Comparison of ENCODE assay signal across 27 cellular contexts in the genomic region with DNA sequence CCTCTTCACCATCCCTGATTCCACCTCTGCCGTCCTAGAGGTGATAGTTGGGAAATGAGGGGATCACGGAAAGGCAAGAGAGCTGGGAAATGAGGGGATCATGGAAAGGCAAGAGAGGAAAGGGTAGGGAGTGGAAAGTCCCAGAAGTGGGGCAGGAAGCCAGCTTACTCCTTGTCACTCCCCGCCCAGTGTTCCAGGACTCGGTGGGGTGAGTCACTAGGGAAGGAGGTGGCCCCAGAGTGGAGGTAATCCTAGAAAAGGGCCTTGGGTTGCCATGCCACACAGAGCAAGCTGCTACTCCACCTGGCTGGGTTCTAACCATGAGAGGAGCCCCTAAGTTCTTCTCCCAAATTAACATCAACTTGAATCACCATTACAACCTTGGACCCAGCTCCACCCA. TPM values are rescaled to one million over a fixed set of nuclear protein-coding genes. Genes with fewer than 3 reads are reported as not detected.
A peak's percentile ranks its signal among the peaks of the same experiment; 100 is the strongest.
DNase-seq lines count a peak whose midpoint lies in the region; ATAC-seq and TF ChIP-seq lines count a peak whose summit lies in the region.
"Had no signal": no experiment of that assay in that cellular context is flagged by ENCODE, and none has a peak within 500 bp of the region (broad histone marks: within the 10 kb centered on the region; RNA-seq: fewer than 3 reads in every experiment).

No MANE protein-coding gene starts in this region.

- intact Hi-C loops in HCT116 (cut with micrococcal nuclease) (no loop called here), sigmoid colon (cut with DNase I) (no loop called here)

- TF ChIP-seq RAD21 in HCT116 (IDR thresholded peaks at IDR 0.05; ENCODE audit: low read depth) = no peak

- no peaks in the 10 kb centered on the region for H3K9me3 ChIP-seq in HCT116 (ENCODE audit: control insufficient read depth in 1 of 2, insufficient read depth in 1 of 2, low read depth in 1 of 2, low read length in 2 of 2)
- no peaks in the 10 kb centered on the region for H3K9me3 ChIP-seq in RWPE2 (ENCODE audit: severe bottlenecking)
- H3K9me3 ChIP-seq in sigmoid colon = no peaks in the 10 kb centered on the region
- H3K9me3 ChIP-seq: heart right ventricle, prostate gland, thoracic aorta had no signal

- H4K20me1 ChIP-seq in HCT116 (ENCODE audit: insufficient read depth) = no peaks in the 10 kb centered on the region

- RAD21 ChIA-PET in HCT116 (lab: Charles Lee; ENCODE audit: low non-redundant PET in 1 of 2, low total read pairs in 2 of 2, uncharacterized antibody in 2 of 2, unreplicated experiment in 2 of 2) = no interaction called here

- H3K4me1 ChIP-seq in HCT116 (ENCODE audit: control insufficient read depth in 1 of 2, insufficient read depth in 2 of 2, low read length in 2 of 2) = peaks cover 0 to 11% of the 10 kb centered on the region in 2 experiments; a peak in 3 of 4 replicates
- H3K4me1 ChIP-seq in RWPE2 (ENCODE audit: insufficient read depth, poor library complexity, severe bottlenecking) = peaks cover 19% of the 10 kb centered on the region
- H3K4me1 ChIP-seq in sigmoid colon = no peaks in the 10 kb centered on the region
- H3K4me1 ChIP-seq: neural progenitor cell, prostate gland had no signal

- POLR2A ChIA-PET in HCT116 (lab: Charles Lee) = interaction anchor here (1.6 kb wide), 1 partner anchor 13 kb away, joined by 3 read pairs; no protein-coding TSS in a partner anchor

- H3K27me3 ChIP-seq in HCT116 (ENCODE audit: insufficient read depth, low read length) (no peaks in the 10 kb centered on the region), RWPE2 (ENCODE audit: insufficient read depth, poor library complexity, severe bottlenecking) (no peaks in the 10 kb centered on the region), sigmoid colon (peaks cover 0 to 7% (median 6%) of the 10 kb centered on the region in 3 donors)

- WGBS in sigmoid colon, 2 donors = 62 to 85% methylated on average over 4 of the region's 4 CpGs

- no peak overlapping the region for H3K4me3 ChIP-seq in HCT116 (replicated peaks in 1 of 2; ENCODE audit: low read depth in 1 of 2, low read length in 2 of 2)
- H3K4me3 ChIP-seq in RWPE2 (ENCODE audit: severe bottlenecking) = no peak overlapping the region
- no peak overlapping the region for H3K4me3 ChIP-seq in fibroblast of pulmonary artery (replicated peaks; ENCODE audit: low read depth, low read length)
- no peak overlapping the region for H3K4me3 ChIP-seq in sigmoid colon
- H3K4me3 ChIP-seq: heart right ventricle, K562, neural progenitor cell, prostate gland, thoracic aorta had no signal

- ATAC-seq in HCT116 (peak; percentile 58; the same call in 1 of the 2 replicates), RWPE2 (ENCODE audit: low read depth) (peak; percentile 34; the same call in 1 of the 3 replicates), HG03196 (IDR thresholded peaks at IDR 0.05; ENCODE audit: unreplicated experiment) (no peak)
- ATAC-seq: activated T-cell treated with anti-CD3 and anti-CD28 coated beads, Interleukin-2, amount 50 U/mL, for 4 hours; K562; stimulated activated naive CD8-positive, alpha-beta T cell treated with anti-CD3 and anti-CD28 coated beads, Interleukin-15, Interleukin-2, amounts not matched to agents 100 U/mL and 50 U/mL, for 24 hours had no signal

- TF ChIP-seq POLR2A in HCT116 (IDR thresholded peaks at IDR 0.05; ENCODE audit: borderline replicate concordance, extremely low read depth, insufficient read depth, insufficient read length) (no peak), sigmoid colon (IDR thresholded peaks at IDR 0.05) (no peak)

- no peaks in the 10 kb centered on the region for H3K36me3 ChIP-seq in HCT116 (ENCODE audit: control insufficient read depth in 1 of 2, insufficient read depth in 2 of 2, low read length in 2 of 2)
- H3K36me3 ChIP-seq in RWPE2 (ENCODE audit: low read depth) = no peaks in the 10 kb centered on the region
- H3K36me3 ChIP-seq in sigmoid colon = no peaks in the 10 kb centered on the region
- H3K36me3 ChIP-seq: heart right ventricle, neural progenitor cell, prostate gland, thoracic aorta, WERI-Rb-1 had no signal

- no peak for DNase-seq in HCT116 (ENCODE audit: low read depth, low spot score)
- DNase-seq in RWPE2 (ENCODE audit: low spot score) = no peak
- peak; percentile 22 for DNase-seq in fibroblast of pulmonary artery (ENCODE audit: low read depth)
- DNase-seq in sigmoid colon = peak; percentile 27
- no peak for DNase-seq in activated CD8-positive, alpha-beta memory T cell treated with anti-CD3 and anti-CD28 coated beads for 24 hours
- DNase-seq in H4 (ENCODE audit: low spot score) = no peak
- DNase-seq in anterior cingulate cortex (lab: John Stamatoyannopoulos, UW) = no peak
- DNase-seq: activated CD4-positive, alpha-beta T cell treated with anti-CD3 and anti-CD28 coated beads for 48 hours; activated gamma-delta T cell treated with Interleukin-2 at 50 U/mL for 16 hours; activated T-cell treated with anti-CD3 and anti-CD28 coated beads, Interleukin-2, amount 50 U/mL, for 4 hours; DMS153; H7; heart right ventricle; NCI-H146; NCI-H446 treated with DMSO at 0.1 percent for 48 hours; SHP77 treated with DMSO at 0.1 percent for 48 hours; stimulated activated CD4-positive, alpha-beta T cell treated with anti-CD3 and anti-CD28 coated beads, Interleukin-15, amount 100 ng/mL, for 24 hours; stimulated activated naive CD8-positive, alpha-beta T cell treated with anti-CD3 and anti-CD28 coated beads, Interleukin-15, Interleukin-2, amounts not matched to agents 100 U/mL and 50 U/mL, for 24 hours; SW 1271; T-helper 9 cell; WERI-Rb-1 had no signal

- H3K79me2 ChIP-seq in HCT116 (ENCODE audit: insufficient read depth, low read length) = no peaks in the 10 kb centered on the region

- CTCF ChIA-PET in HCT116 (lab: Charles Lee) = interaction anchor here (1.0 to 3.6 kb wide), 4 partner anchors 10 to 29 kb away, joined by 3 to 34 read pairs (median 4); no protein-coding TSS in a partner anchor

- peak overlapping the region; percentile 48 for H3K4me2 ChIP-seq in HCT116 (ENCODE audit: low read length)
- H3K4me2 ChIP-seq: neural progenitor cell had no signal

- no peak for TF ChIP-seq CTCF in HCT116 (IDR thresholded peaks at IDR 0.05 in 2 of 3, conservative IDR thresholded peaks at IDR 0.05 in 1 of 3; ENCODE audit: borderline replicate concordance in 1 of 3, insufficient read depth in 1 of 3, low read depth in 2 of 3, low read length in 2 of 3)
- no peak for TF ChIP-seq CTCF in RWPE2 (IDR thresholded peaks at IDR 0.05; ENCODE audit: poor library complexity, severe bottlenecking)
- no peak for TF ChIP-seq CTCF in fibroblast of pulmonary artery (IDR thresholded peaks at IDR 0.05; ENCODE audit: low read length, missing control alignments)
- no peak for TF ChIP-seq CTCF in sigmoid colon (IDR thresholded peaks at IDR 0.05)

- no peak overlapping the region for H2AFZ ChIP-seq in HCT116 (ENCODE audit: low read depth, low read length, poor library complexity, severe bottlenecking)
- H2AFZ ChIP-seq: neural progenitor cell had no signal

- H3K9me2 ChIP-seq in HCT116 (ENCODE audit: insufficient read depth) = no peaks in the 10 kb centered on the region

- no peak for TF ChIP-seq EP300 in sigmoid colon (IDR thresholded peaks at IDR 0.05)

- no peak overlapping the region for H3K27ac ChIP-seq in HCT116 (ENCODE audit: low read depth, low read length)
- H3K27ac ChIP-seq in RWPE2 (ENCODE audit: poor library complexity, severe bottlenecking) = no peak overlapping the region
- H3K27ac ChIP-seq in sigmoid colon = no peak overlapping the region
- H3K27ac ChIP-seq: heart right ventricle, neural progenitor cell, prostate gland, thoracic aorta, WERI-Rb-1 had no signal

- BruUV-seq in HCT116 (replicated peaks; lab: Mats Ljungman, UMichigan) = no TSS peak

- H3K9ac ChIP-seq in HCT116 (ENCODE audit: low read length) = no peak overlapping the region
- H3K9ac ChIP-seq: neural progenitor cell had no signal

TF ChIP-seq in HCT116, 20 proteins besides CTCF, POLR2A, EP300 and RAD21 (continues in another document):
- TF ChIP-seq POLR2AphosphoS5 (IDR thresholded peaks at IDR 0.05; ENCODE audit: low read depth, low read length) (no peak), SIN3A (IDR thresholded peaks at IDR 0.05; ENCODE audit: low read depth) (no peak), EGR1 (IDR thresholded peaks at IDR 0.05; ENCODE audit: low read depth) (no peak), EZH2phosphoT487 (IDR thresholded peaks at IDR 0.05; ENCODE audit: borderline replicate concordance) (no peak), FOSL1 (IDR thresholded peaks at IDR 0.05; ENCODE audit: low read depth) (no peak), TCF7L2 (IDR thresholded peaks at IDR 0.05; ENCODE audit: borderline replicate concordance, extremely low read depth, insufficient read depth, insufficient read length) (no peak), SRF (IDR thresholded peaks at IDR 0.05; ENCODE audit: low read depth) (no peak), YY1 (IDR thresholded peaks at IDR 0.05; ENCODE audit: extremely low read depth, insufficient replicate concordance, low read depth, low read length) (no peak), CBX3 (IDR thresholded peaks at IDR 0.05; ENCODE audit: low read depth) (no peak), EZH2 (IDR thresholded peaks at IDR 0.05) (no peak)
- TF ChIP-seq, protein P1, sequence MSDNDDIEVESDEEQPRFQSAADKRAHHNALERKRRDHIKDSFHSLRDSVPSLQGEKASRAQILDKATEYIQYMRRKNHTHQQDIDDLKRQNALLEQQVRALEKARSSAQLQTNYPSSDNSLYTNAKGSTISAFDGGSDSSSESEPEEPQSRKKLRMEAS (IDR thresholded peaks at IDR 0.05) = no peak

RNA-seq across cellular contexts. Expression of a gene that starts 14.8 kb away (rescaled TPM):
- total RNA-seq in HCT116 (2021; ENCODE audit: unreplicated experiment) (3.5 TPM), sigmoid colon (not detected)
- 4.4 and 4.8 TPM in 2 replicates for polyA plus RNA-seq in HCT116 (2012)
- under 1 TPM in 1 of 3 donors, not detected in 2; 0.17 TPM for polyA plus RNA-seq in sigmoid colon
- total RNA-seq in H4 (2014; rRNA removed; shearing (Covaris generic)) = not detected in 2 replicates
- total RNA-seq: activated T-cell treated with anti-CD3 and anti-CD28 coated beads, Interleukin-2, amount 50 U/mL, for 4 hours; B cell; H7; heart right ventricle; thoracic aorta had no signal
- polyA plus RNA-seq: K562 had no signal

RNA-seq across cellular contexts. Expression of a gene that starts 16.0 kb away (rescaled TPM):
- total RNA-seq in HCT116 (2021; ENCODE audit: unreplicated experiment) (3.8 TPM), sigmoid colon (not detected)
- polyA plus RNA-seq in HCT116 (2012) = 3.8 and 4.7 TPM in 2 replicates
- under 1 TPM in 1 of 3 donors, not detected in 2; 0.52 TPM for polyA plus RNA-seq in sigmoid colon
- not detected in 2 replicates for total RNA-seq in H4 (2014; rRNA removed; shearing (Covaris generic))
- total RNA-seq: H7, heart right ventricle, K562, thoracic aorta had no signal
- polyA plus RNA-seq: heart right ventricle, K562 had no signal

RNA-seq across cellular contexts. Expression of a gene that starts 20.4 kb away (rescaled TPM):
- 0.61 TPM for total RNA-seq in HCT116 (2021; ENCODE audit: unreplicated experiment)
- 0.10 and 0.12 TPM in 2 replicates for polyA plus RNA-seq in HCT116 (2012)
- total RNA-seq in sigmoid colon = not detected
- under 1 TPM in 1 of 3 donors, not detected in 2; 0.16 TPM for polyA plus RNA-seq in sigmoid colon
- 0.14 TPM in 1 of 2 replicates, not detected in the other for total RNA-seq in H4 (2014; rRNA removed; shearing (Covaris generic))
- total RNA-seq: B cell, thoracic aorta had no signal

RNA-seq across cellular contexts. Expression of a gene that starts 48.7 kb away (rescaled TPM):
- 87.6 TPM for total RNA-seq in HCT116 (2021; ENCODE audit: unreplicated experiment)
- 102 and 166 TPM in 2 replicates for polyA plus RNA-seq in HCT116 (2012)
- total RNA-seq in sigmoid colon = 100 to 1,000 TPM in 2 of 4 donors, 10 to 100 TPM in 2; 60.3 to 153 (median 84.5) TPM
- 10 to 100 TPM; 30.5 to 67.7 (median 34.2) TPM for polyA plus RNA-seq in sigmoid colon
- 4.4 and 4.6 TPM in 2 replicates for total RNA-seq in H4 (2014; rRNA removed; shearing (Covaris generic))

RNA-seq across cellular contexts. Expression of a gene that starts 59.2 kb away (rescaled TPM):
- 35.9 TPM for total RNA-seq in HCT116 (2021; ENCODE audit: unreplicated experiment)
- polyA plus RNA-seq in HCT116 (2012) = 44.1 and 53.0 TPM in 2 replicates
- total RNA-seq in sigmoid colon = 10 to 100 TPM; 20.4 to 29.6 (median 27.3) TPM
- 10 to 100 TPM; 37.7 to 57.1 (median 54.9) TPM for polyA plus RNA-seq in sigmoid colon
- 0.64 TPM in 2 replicates for total RNA-seq in H4 (2014; rRNA removed; shearing (Covaris generic))

Comparison
In these comparisons a context has a peak if more than half of its experiments do, and no peak if none do; other contexts are left out.
1. DNase-seq: peak in fibroblast of pulmonary artery (single experiment) and sigmoid colon (single experiment); none in HCT116 (single experiment), RWPE2 (single experiment), activated CD8-positive, alpha-beta memory T cell treated with anti-CD3 and anti-CD28 coated beads for 24 hours (single experiment), H4 (single experiment) and anterior cingulate cortex (0 of 58).